8 cellular contexts compared by ENCODE assay signal in the genomic region with DNA sequence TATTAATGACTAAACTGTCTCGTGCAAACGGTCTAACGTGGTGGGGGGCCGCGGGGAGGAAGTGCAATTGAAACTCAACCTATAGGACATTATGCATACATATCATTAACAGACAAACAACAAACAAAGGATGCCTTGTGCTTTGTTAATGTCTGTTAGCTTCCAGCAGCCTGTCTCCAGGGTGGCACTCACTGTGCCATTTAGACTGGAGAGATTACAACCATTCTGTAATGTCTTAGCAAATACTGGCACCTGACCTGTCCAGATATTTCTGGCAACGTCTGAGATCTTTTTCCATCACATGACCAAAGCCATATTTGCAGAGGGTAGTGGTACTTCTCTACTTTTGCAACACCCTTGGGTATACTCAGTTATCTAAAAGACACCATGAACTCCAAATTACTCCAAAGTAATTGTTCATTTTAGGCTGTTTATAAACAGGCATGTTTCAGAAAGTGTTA. TPM values are rescaled to one million over a fixed set of nuclear protein-coding genes. Genes with fewer than 3 reads are reported as not detected.
DNase-seq lines count a peak whose midpoint lies in the region; ATAC-seq and TF ChIP-seq lines count a peak whose summit lies in the region.

No MANE protein-coding gene starts in this region.

- WGBS in adrenal gland, 4 donors: 21 to 28% (median 26%) methylated on average over 6 of the region's 6 CpGs

- peak overlapping the region; percentile 68 for H3K4me3 Mint-ChIP-seq in activated naive CD4-positive, alpha-beta T cell treated with anti-CD3 and anti-CD28 coated beads for 36 hours

- CTCF ChIA-PET in activated naive CD4-positive, alpha-beta T cell treated with anti-CD3 and anti-CD28 coated beads for 36 hours (lab: Charles Lee): interaction anchor here (0.6 kb wide), 1 partner anchor 323 kb away, joined by 3 read pairs; no protein-coding TSS in a partner anchor

- H3K27ac Mint-ChIP-seq in activated naive CD4-positive, alpha-beta T cell treated with anti-CD3 and anti-CD28 coated beads for 36 hours: no peak overlapping the region
- no peak overlapping the region for H3K27ac Mint-ChIP-seq in activated naive CD4-positive, alpha-beta T cell treated with anti-CD3 and anti-CD28 coated beads, Interleukin-2, amount 50 U/mL, for 72 hours

- TF ChIP-seq POLR2A in adrenal gland (IDR thresholded peaks at IDR 0.05) (no peak), uterus (IDR thresholded peaks at IDR 0.05) (no peak)

- no peak for DNase-seq in activated naive CD4-positive, alpha-beta T cell treated with anti-CD3 and anti-CD28 coated beads for 36 hours
- no peak for DNase-seq in activated naive CD4-positive, alpha-beta T cell treated with anti-CD3 and anti-CD28 coated beads, Interleukin-2, amount 50 U/mL, for 72 hours (ENCODE audit: low spot score in 2 of 2)
- DNase-seq in adrenal gland: peak in 5 of 7 donors; percentile 28 to 55 (median 43)
- DNase-seq in medulla oblongata (ENCODE audit: extremely low spot score): peak; percentile 81
- no peak for DNase-seq in uterus
- no peak for DNase-seq in NCI-H446 (lab: John Stamatoyannopoulos, UW)
- DNase-seq in DMS79 treated with DMSO at 0.1 percent for 48 hours (lab: John Stamatoyannopoulos, UW): no peak
- no peak for DNase-seq in HK-2 (ENCODE audit: unreplicated experiment)

- intact Hi-C loops in activated naive CD4-positive, alpha-beta T cell treated with anti-CD3 and anti-CD28 coated beads for 36 hours (cut with micrococcal nuclease): no loop called here
- intact Hi-C loops in adrenal gland (cut with DNase I) (no loop called here), uterus (cut with DNase I; ENCODE audit: low total_unique reads) (no loop called here)

- H3K36me3 ChIP-seq in adrenal gland (replicated peaks in 1 of 2) (no peaks in the 10 kb centered on the region), uterus (no peaks in the 10 kb centered on the region)

- no peaks in the 10 kb centered on the region for H3K27me3 ChIP-seq in adrenal gland
- H3K27me3 ChIP-seq in uterus: no peaks in the 10 kb centered on the region

- peaks cover 6% of the 10 kb centered on the region for H3K4me1 Mint-ChIP-seq in activated naive CD4-positive, alpha-beta T cell treated with anti-CD3 and anti-CD28 coated beads for 36 hours (ENCODE audit: low read depth)

- H3K4me1 ChIP-seq in adrenal gland (replicated peaks in 1 of 2) (peaks cover 0 to 18% of the 10 kb centered on the region in 2 donors), uterus (peaks cover 0 to 3% of the 10 kb centered on the region in 2 donors)

- TF ChIP-seq CTCF in adrenal gland (IDR thresholded peaks at IDR 0.05): no peak
- no peak for TF ChIP-seq CTCF in uterus (IDR thresholded peaks at IDR 0.05)

- no peaks in the 10 kb centered on the region for H3K9me3 Mint-ChIP-seq in activated naive CD4-positive, alpha-beta T cell treated with anti-CD3 and anti-CD28 coated beads for 36 hours
- no peaks in the 10 kb centered on the region for H3K9me3 Mint-ChIP-seq in activated naive CD4-positive, alpha-beta T cell treated with anti-CD3 and anti-CD28 coated beads, Interleukin-2, amount 50 U/mL, for 72 hours

- peak overlapping the region in 3 of 5 donors; percentile 87 to 95 (median 95) for H3K27ac ChIP-seq in adrenal gland
- peak overlapping the region; percentile 96 to 98 for H3K27ac ChIP-seq in uterus

- H3K4me3 ChIP-seq in adrenal gland (peak overlapping the region in 1 of 4 donors; percentile 57), uterus (no peak overlapping the region)

- H3K9me3 ChIP-seq in adrenal gland (replicated peaks in 1 of 3): no peaks in the 10 kb centered on the region
- H3K9me3 ChIP-seq in uterus: no peaks in the 10 kb centered on the region

- H3K27me3 Mint-ChIP-seq in activated naive CD4-positive, alpha-beta T cell treated with anti-CD3 and anti-CD28 coated beads for 36 hours (ENCODE audit: low read depth): peaks cover 32% of the 10 kb centered on the region

- no peaks in the 10 kb centered on the region for H3K36me3 Mint-ChIP-seq in activated naive CD4-positive, alpha-beta T cell treated with anti-CD3 and anti-CD28 coated beads for 36 hours (ENCODE audit: low read depth)
- H3K36me3 Mint-ChIP-seq in activated naive CD4-positive, alpha-beta T cell treated with anti-CD3 and anti-CD28 coated beads, Interleukin-2, amount 50 U/mL, for 72 hours: no peaks in the 10 kb centered on the region

- no peak for ATAC-seq in activated naive CD4-positive, alpha-beta T cell treated with anti-CD3 and anti-CD28 coated beads, Interleukin-2, amount 50 U/mL, for 72 hours

RNA-seq across cellular contexts. Expression of a gene that starts 11.6 kb away (rescaled TPM):
- total RNA-seq in activated naive CD4-positive, alpha-beta T cell treated with anti-CD3 and anti-CD28 coated beads for 36 hours: not detected
- total RNA-seq in activated naive CD4-positive, alpha-beta T cell treated with anti-CD3 and anti-CD28 coated beads, Interleukin-2, amount 50 U/mL, for 72 hours: not detected
- total RNA-seq in adrenal gland (10 to 100 TPM in 7 of 8 donors, 1 to 10 TPM in 1; 9.9 to 62.9 (median 24.3) TPM), uterus (10 to 100 TPM in 1 of 4 donors, 1 to 10 TPM in 3; 2.1 to 31.2 (median 5.0) TPM)
- polyA plus RNA-seq in adrenal gland: 10 to 100 TPM; 14.1 to 35.1 (median 15.4) TPM

Comparison
In these comparisons a context has a peak if more than half of its experiments do, and no peak if none do; other contexts are left out.
1. DNase-seq: peak in adrenal gland (5 of 7) and medulla oblongata (single experiment); none in activated naive CD4-positive, alpha-beta T cell treated with anti-CD3 and anti-CD28 coated beads for 36 hours (single experiment), activated naive CD4-positive, alpha-beta T cell treated with anti-CD3 and anti-CD28 coated beads, Interleukin-2, amount 50 U/mL, for 72 hours (0 of 2), uterus (0 of 2), NCI-H446 (0 of 2), DMS79 treated with DMSO at 0.1 percent for 48 hours (single experiment) and HK-2 (single experiment).